In genomic region chr15:69092159-69092558, GRCh38 we compare ENCODE assay signal across 1 cellular context.
TF ChIP-seq lines count a peak whose summit lies in the region.

No MANE protein-coding gene starts in this region.

TF ChIP-seq in SK-N-SH, 30 proteins besides CTCF, POLR2A, EP300 and RAD21 (continued from another document):
- no peak for TF ChIP-seq USF1 (IDR thresholded peaks at IDR 0.05; ENCODE audit: borderline replicate concordance, low read depth)
- TF ChIP-seq RFX5 (IDR thresholded peaks at IDR 0.05; ENCODE audit: low read length): no peak
- TF ChIP-seq CHD2 (IDR thresholded peaks at IDR 0.05; ENCODE audit: low read length, partially characterized antibody): no peak
- no peak for TF ChIP-seq ZBTB33 (IDR thresholded peaks at IDR 0.05; ENCODE audit: borderline replicate concordance, low read depth)
